Comparison of ENCODE assay signal across 1 cellular context in the genomic region with DNA sequence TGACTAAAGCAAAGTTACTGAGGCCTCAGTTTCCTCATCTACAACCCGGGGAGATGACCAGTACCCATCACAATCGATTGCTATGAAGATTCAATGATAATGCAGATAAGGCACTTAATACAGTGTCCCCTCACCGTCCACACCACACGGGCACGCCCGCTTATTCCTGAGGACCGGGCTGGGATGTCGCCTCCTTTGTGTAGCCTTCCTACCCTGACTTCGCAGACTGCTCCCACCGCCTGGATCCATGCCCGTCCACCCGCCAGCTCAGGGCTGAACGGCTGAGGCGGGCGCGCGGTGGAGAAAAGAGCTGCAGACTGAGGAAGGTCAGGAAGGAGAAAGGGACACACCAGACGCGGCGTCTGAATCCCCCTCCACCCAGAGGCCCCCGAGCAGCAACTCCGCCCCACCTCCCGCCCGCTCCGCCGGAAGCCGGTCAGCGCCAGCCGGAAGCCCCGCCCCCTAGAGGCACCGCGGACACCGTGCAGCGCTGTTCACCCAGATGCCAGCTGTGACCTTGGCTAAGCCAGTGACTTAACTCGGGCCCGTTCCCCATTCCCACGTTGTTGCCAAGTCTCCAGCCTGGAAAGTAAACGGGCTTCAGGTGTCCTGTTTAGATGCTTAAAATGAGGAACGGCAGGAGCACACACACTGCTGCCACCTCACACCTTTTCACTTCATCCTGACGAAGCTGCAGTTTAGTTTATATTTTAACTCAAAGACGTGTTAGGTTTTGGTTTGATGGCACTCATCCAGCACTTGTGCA.
TF ChIP-seq lines count a peak whose summit lies in the region.

A gene (minus strand): TSS at position 403 of the 766 bp plus-strand sequence.

TF ChIP-seq in K562, 482 proteins besides CTCF, POLR2A, EP300 and RAD21 (continued from another document and continues in another):
- TF ChIP-seq, protein P1, sequence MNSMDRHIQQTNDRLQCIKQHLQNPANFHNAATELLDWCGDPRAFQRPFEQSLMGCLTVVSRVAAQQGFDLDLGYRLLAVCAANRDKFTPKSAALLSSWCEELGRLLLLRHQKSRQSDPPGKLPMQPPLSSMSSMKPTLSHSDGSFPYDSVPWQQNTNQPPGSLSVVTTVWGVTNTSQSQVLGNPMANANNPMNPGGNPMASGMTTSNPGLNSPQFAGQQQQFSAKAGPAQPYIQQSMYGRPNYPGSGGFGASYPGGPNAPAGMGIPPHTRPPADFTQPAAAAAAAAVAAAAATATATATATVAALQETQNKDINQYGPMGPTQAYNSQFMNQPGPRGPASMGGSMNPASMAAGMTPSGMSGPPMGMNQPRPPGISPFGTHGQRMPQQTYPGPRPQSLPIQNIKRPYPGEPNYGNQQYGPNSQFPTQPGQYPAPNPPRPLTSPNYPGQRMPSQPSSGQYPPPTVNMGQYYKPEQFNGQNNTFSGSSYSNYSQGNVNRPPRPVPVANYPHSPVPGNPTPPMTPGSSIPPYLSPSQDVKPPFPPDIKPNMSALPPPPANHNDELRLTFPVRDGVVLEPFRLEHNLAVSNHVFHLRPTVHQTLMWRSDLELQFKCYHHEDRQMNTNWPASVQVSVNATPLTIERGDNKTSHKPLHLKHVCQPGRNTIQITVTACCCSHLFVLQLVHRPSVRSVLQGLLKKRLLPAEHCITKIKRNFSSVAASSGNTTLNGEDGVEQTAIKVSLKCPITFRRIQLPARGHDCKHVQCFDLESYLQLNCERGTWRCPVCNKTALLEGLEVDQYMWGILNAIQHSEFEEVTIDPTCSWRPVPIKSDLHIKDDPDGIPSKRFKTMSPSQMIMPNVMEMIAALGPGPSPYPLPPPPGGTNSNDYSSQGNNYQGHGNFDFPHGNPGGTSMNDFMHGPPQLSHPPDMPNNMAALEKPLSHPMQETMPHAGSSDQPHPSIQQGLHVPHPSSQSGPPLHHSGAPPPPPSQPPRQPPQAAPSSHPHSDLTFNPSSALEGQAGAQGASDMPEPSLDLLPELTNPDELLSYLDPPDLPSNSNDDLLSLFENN (IDR thresholded peaks at IDR 0.05; ENCODE audit: low read depth in 2 of 2, low read length in 2 of 2) = no peak; a peak in 1 of 4 replicates
- no peak for TF ChIP-seq ZNF778 (CRISPR knock-in tag; IDR thresholded peaks at IDR 0.05)
- TF ChIP-seq, protein P2, sequence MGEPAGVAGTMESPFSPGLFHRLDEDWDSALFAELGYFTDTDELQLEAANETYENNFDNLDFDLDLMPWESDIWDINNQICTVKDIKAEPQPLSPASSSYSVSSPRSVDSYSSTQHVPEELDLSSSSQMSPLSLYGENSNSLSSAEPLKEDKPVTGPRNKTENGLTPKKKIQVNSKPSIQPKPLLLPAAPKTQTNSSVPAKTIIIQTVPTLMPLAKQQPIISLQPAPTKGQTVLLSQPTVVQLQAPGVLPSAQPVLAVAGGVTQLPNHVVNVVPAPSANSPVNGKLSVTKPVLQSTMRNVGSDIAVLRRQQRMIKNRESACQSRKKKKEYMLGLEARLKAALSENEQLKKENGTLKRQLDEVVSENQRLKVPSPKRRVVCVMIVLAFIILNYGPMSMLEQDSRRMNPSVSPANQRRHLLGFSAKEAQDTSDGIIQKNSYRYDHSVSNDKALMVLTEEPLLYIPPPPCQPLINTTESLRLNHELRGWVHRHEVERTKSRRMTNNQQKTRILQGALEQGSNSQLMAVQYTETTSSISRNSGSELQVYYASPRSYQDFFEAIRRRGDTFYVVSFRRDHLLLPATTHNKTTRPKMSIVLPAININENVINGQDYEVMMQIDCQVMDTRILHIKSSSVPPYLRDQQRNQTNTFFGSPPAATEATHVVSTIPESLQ (CRISPR knock-in tag; IDR thresholded peaks at IDR 0.05) = no peak
- TF ChIP-seq, protein P3, sequence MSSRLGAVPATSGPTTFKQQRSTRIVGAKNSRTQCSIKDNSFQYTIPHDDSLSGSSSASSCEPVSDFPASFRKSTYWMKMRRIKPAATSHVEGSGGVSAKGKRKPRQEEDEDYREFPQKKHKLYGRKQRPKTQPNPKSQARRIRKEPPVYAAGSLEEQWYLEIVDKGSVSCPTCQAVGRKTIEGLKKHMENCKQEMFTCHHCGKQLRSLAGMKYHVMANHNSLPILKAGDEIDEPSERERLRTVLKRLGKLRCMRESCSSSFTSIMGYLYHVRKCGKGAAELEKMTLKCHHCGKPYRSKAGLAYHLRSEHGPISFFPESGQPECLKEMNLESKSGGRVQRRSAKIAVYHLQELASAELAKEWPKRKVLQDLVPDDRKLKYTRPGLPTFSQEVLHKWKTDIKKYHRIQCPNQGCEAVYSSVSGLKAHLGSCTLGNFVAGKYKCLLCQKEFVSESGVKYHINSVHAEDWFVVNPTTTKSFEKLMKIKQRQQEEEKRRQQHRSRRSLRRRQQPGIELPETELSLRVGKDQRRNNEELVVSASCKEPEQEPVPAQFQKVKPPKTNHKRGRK (tag; IDR thresholded peaks at IDR 0.05) = no peak
- TF ChIP-seq NONO (IDR thresholded peaks at IDR 0.05; ENCODE audit: low read depth in 2 of 2, low read length in 1 of 2) = no peak
- no peak for TF ChIP-seq CCAR2 (IDR thresholded peaks at IDR 0.05; ENCODE audit: low read depth, low read length)
- TF ChIP-seq POLR2AphosphoS2 (IDR thresholded peaks at IDR 0.05; ENCODE audit: low read length) = peak; percentile 99
- no peak for TF ChIP-seq MED1 (CRISPR knock-in tag; IDR thresholded peaks at IDR 0.05; ENCODE audit: borderline replicate concordance)
- TF ChIP-seq, protein P4, sequence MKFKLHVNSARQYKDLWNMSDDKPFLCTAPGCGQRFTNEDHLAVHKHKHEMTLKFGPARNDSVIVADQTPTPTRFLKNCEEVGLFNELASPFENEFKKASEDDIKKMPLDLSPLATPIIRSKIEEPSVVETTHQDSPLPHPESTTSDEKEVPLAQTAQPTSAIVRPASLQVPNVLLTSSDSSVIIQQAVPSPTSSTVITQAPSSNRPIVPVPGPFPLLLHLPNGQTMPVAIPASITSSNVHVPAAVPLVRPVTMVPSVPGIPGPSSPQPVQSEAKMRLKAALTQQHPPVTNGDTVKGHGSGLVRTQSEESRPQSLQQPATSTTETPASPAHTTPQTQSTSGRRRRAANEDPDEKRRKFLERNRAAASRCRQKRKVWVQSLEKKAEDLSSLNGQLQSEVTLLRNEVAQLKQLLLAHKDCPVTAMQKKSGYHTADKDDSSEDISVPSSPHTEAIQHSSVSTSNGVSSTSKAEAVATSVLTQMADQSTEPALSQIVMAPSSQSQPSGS (CRISPR knock-in tag; IDR thresholded peaks at IDR 0.05) = no peak
- peak; percentile 25 to 81; a peak in 2 of 4 replicates for TF ChIP-seq MAZ (CRISPR knock-in tag; conservative IDR thresholded peaks at IDR 0.05 in 1 of 2, IDR thresholded peaks at IDR 0.05 in 1 of 2)
- no peak for TF ChIP-seq SAFB (IDR thresholded peaks at IDR 0.05; ENCODE audit: borderline replicate concordance, low read depth, low read length)
- peak; percentile 64; the same call in 1 of the 2 replicates for TF ChIP-seq ILF3 (IDR thresholded peaks at IDR 0.05; ENCODE audit: borderline replicate concordance)
- TF ChIP-seq ZNF408 (CRISPR knock-in tag; IDR thresholded peaks at IDR 0.05; ENCODE audit: low read depth) = no peak
- TF ChIP-seq, protein P5, sequence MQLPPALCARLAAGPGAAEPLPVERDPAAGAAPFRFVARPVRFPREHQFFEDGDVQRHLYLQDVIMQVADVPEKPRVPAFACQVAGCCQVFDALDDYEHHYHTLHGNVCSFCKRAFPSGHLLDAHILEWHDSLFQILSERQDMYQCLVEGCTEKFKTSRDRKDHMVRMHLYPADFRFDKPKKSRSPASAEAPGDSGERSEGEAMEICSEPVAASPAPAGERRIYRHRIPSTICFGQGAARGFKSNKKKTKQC (CRISPR knock-in tag; IDR thresholded peaks at IDR 0.05) = no peak
- TF ChIP-seq FOS (IDR thresholded peaks at IDR 0.05; ENCODE audit: extremely low read depth, insufficient read length) = no peak
- no peak for TF ChIP-seq GATAD2B (IDR thresholded peaks at IDR 0.05; ENCODE audit: borderline replicate concordance)
- TF ChIP-seq PURB (CRISPR knock-in tag; IDR thresholded peaks at IDR 0.05; ENCODE audit: low read depth) = no peak
- TF ChIP-seq, protein P6, sequence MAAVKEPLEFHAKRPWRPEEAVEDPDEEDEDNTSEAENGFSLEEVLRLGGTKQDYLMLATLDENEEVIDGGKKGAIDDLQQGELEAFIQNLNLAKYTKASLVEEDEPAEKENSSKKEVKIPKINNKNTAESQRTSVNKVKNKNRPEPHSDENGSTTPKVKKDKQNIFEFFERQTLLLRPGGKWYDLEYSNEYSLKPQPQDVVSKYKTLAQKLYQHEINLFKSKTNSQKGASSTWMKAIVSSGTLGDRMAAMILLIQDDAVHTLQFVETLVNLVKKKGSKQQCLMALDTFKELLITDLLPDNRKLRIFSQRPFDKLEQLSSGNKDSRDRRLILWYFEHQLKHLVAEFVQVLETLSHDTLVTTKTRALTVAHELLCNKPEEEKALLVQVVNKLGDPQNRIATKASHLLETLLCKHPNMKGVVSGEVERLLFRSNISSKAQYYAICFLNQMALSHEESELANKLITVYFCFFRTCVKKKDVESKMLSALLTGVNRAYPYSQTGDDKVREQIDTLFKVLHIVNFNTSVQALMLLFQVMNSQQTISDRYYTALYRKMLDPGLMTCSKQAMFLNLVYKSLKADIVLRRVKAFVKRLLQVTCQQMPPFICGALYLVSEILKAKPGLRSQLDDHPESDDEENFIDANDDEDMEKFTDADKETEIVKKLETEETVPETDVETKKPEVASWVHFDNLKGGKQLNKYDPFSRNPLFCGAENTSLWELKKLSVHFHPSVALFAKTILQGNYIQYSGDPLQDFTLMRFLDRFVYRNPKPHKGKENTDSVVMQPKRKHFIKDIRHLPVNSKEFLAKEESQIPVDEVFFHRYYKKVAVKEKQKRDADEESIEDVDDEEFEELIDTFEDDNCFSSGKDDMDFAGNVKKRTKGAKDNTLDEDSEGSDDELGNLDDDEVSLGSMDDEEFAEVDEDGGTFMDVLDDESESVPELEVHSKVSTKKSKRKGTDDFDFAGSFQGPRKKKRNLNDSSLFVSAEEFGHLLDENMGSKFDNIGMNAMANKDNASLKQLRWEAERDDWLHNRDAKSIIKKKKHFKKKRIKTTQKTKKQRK (IDR thresholded peaks at IDR 0.05; ENCODE audit: borderline replicate concordance, low read depth, low read length) = no peak
- TF ChIP-seq ZNF830 (CRISPR knock-in tag; IDR thresholded peaks at IDR 0.05) = no peak
- no peak for TF ChIP-seq SRF (CRISPR knock-in tag; IDR thresholded peaks at IDR 0.05)
- no peak for TF ChIP-seq CBX5 (IDR thresholded peaks at IDR 0.05; ENCODE audit: borderline replicate concordance, low read depth)
- TF ChIP-seq KHSRP (IDR thresholded peaks at IDR 0.05) = peak; percentile 39; the same call in 1 of the 2 replicates
- TF ChIP-seq, protein P7, sequence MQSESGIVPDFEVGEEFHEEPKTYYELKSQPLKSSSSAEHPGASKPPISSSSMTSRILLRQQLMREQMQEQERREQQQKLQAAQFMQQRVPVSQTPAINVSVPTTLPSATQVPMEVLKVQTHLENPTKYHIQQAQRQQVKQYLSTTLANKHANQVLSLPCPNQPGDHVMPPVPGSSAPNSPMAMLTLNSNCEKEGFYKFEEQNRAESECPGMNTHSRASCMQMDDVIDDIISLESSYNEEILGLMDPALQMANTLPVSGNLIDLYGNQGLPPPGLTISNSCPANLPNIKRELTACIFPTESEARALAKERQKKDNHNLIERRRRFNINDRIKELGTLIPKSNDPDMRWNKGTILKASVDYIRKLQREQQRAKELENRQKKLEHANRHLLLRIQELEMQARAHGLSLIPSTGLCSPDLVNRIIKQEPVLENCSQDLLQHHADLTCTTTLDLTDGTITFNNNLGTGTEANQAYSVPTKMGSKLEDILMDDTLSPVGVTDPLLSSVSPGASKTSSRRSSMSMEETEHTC (IDR thresholded peaks at IDR 0.05) = no peak
- TF ChIP-seq, protein P8, sequence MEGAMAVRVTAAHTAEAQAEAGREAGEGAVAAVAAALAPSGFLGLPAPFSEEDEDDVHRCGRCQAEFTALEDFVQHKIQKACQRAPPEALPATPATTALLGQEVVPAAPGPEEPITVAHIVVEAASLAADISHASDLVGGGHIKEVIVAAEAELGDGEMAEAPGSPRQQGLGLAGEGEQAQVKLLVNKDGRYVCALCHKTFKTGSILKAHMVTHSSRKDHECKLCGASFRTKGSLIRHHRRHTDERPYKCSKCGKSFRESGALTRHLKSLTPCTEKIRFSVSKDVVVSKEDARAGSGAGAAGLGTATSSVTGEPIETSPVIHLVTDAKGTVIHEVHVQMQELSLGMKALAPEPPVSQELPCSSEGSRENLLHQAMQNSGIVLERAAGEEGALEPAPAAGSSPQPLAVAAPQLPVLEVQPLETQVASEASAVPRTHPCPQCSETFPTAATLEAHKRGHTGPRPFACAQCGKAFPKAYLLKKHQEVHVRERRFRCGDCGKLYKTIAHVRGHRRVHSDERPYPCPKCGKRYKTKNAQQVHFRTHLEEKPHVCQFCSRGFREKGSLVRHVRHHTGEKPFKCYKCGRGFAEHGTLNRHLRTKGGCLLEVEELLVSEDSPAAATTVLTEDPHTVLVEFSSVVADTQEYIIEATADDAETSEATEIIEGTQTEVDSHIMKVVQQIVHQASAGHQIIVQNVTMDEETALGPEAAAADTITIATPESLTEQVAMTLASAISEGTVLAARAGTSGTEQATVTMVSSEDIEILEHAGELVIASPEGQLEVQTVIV (CRISPR knock-in tag; IDR thresholded peaks at IDR 0.05; ENCODE audit: borderline replicate concordance) = no peak
- TF ChIP-seq, protein P9, sequence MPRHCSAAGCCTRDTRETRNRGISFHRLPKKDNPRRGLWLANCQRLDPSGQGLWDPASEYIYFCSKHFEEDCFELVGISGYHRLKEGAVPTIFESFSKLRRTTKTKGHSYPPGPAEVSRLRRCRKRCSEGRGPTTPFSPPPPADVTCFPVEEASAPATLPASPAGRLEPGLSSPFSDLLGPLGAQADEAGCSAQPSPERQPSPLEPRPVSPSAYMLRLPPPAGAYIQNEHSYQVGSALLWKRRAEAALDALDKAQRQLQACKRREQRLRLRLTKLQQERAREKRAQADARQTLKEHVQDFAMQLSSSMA (CRISPR knock-in tag; IDR thresholded peaks at IDR 0.05) = no peak
- TF ChIP-seq, protein P10, sequence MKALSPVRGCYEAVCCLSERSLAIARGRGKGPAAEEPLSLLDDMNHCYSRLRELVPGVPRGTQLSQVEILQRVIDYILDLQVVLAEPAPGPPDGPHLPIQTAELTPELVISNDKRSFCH (CRISPR knock-in tag; IDR thresholded peaks at IDR 0.05) = no peak
- TF ChIP-seq, protein P10 (tag; IDR thresholded peaks at IDR 0.05) = no peak
- TF ChIP-seq POLR2AphosphoS5 (IDR thresholded peaks at IDR 0.05; ENCODE audit: control insufficient read depth, insufficient read depth, low read depth, low read length) = peak; percentile 77
- TF ChIP-seq CEBPG (CRISPR knock-in tag; IDR thresholded peaks at IDR 0.05) = no peak
- TF ChIP-seq CEBPG (tag; conservative IDR thresholded peaks at IDR 0.05 in 1 of 2, IDR thresholded peaks at IDR 0.05 in 1 of 2) = no peak
- TF ChIP-seq, protein P11, sequence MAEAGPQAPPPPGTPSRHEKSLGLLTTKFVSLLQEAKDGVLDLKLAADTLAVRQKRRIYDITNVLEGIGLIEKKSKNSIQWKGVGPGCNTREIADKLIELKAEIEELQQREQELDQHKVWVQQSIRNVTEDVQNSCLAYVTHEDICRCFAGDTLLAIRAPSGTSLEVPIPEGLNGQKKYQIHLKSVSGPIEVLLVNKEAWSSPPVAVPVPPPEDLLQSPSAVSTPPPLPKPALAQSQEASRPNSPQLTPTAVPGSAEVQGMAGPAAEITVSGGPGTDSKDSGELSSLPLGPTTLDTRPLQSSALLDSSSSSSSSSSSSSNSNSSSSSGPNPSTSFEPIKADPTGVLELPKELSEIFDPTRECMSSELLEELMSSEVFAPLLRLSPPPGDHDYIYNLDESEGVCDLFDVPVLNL (CRISPR knock-in tag; IDR thresholded peaks at IDR 0.05; ENCODE audit: low read depth) = no peak
- no peak for TF ChIP-seq SMARCE1 (IDR thresholded peaks at IDR 0.05)
- TF ChIP-seq ETV6 (IDR thresholded peaks at IDR 0.05; ENCODE audit: borderline replicate concordance in 1 of 2, low read depth in 2 of 2, low read length in 1 of 2) = no peak
- no peak for TF ChIP-seq ETV6 (CRISPR knock-in tag; IDR thresholded peaks at IDR 0.05; ENCODE audit: borderline replicate concordance)
